In the genomic region with DNA sequence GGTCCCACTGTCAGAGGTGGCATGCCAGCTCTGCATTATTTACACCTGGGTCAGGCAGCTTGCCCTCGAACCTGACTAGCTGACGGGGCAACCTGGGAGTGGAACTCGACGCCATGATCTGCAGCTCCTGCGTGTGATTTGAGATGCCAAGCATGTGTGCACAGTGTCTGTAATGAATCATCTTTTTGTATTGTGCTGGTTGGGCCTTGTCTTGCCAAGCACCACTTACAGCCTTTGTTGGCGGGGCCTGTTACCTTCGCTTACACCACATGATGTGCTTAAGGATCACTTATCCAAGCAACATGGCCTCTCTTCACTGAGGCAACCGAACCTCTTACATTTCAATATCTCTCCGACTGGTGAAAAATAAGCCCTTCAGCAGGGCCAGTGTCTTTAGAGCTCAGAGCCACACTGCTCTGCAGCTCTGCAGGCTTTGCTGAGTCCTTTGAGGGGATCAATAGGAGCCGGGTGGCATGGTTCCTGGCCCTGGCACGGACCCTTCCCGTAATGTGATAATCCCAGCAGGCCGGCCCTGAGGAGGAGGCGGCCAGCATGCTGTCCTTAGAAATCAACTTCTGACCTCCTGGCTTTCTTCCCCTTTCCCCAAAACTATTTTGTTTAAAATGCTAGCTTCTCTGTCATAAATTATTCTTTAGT, we compare ENCODE assay signal across 11 cellular contexts.
DNase-seq lines count a peak whose midpoint lies in the region; ATAC-seq, FAIRE-seq and TF ChIP-seq lines count a peak whose summit lies in the region.
"Had no signal": no experiment of that assay in that cellular context is flagged by ENCODE, and none has a peak within 500 bp of the region (broad histone marks: within the 10 kb centered on the region; RNA-seq: fewer than 3 reads in every experiment).

No MANE protein-coding gene starts in this region.

- H3K79me2 ChIP-seq in HepG2 (ENCODE audit: insufficient read depth, low read length): no peaks in the 10 kb centered on the region

- H3K36me3 Mint-ChIP-seq in osteocyte (ENCODE audit: unreplicated experiment): no peaks in the 10 kb centered on the region
- no peaks in the 10 kb centered on the region for H3K36me3 Mint-ChIP-seq in activated T-helper 17 cell treated with anti-CD3 and anti-CD28 coated beads, Interleukin-2, amount 50 U/mL, for 72 hours (ENCODE audit: low read depth)

- H3K27me3 ChIP-seq in right lobe of liver (no peaks in the 10 kb centered on the region), HepG2 (ENCODE audit: control insufficient read depth in 1 of 2, insufficient read depth in 2 of 2, low read length in 2 of 2) (no peaks in the 10 kb centered on the region)

- no peaks in the 10 kb centered on the region for H3K27me3 Mint-ChIP-seq in osteocyte (ENCODE audit: unreplicated experiment)
- H3K27me3 Mint-ChIP-seq in activated T-helper 17 cell treated with anti-CD3 and anti-CD28 coated beads, Interleukin-2, amount 50 U/mL, for 72 hours: no peaks in the 10 kb centered on the region

- H4K20me1 ChIP-seq in HepG2 (ENCODE audit: insufficient read depth, low read length): no peaks in the 10 kb centered on the region

- no peak for TF ChIP-seq CTCF in right lobe of liver (IDR thresholded peaks at IDR 0.05)
- TF ChIP-seq CTCF in HepG2 (CRISPR knock-in tag; IDR thresholded peaks at IDR 0.05): no peak
- TF ChIP-seq CTCF in GM20000 (IDR thresholded peaks at IDR 0.05; ENCODE audit: extremely low read depth, missing control alignments): no peak
- no peak for TF ChIP-seq CTCF in osteocyte (IDR thresholded peaks at IDR 0.05)

- no peak overlapping the region for H3K9ac ChIP-seq in HepG2 (ENCODE audit: insufficient read depth, low read depth, low read length)

- CTCF ChIA-PET in HepG2 (lab: Yijun Ruan, JAX; ENCODE audit: low intra/inter-chr PET ratio, low total read pairs): no interaction called here

- TF ChIP-seq RAD21 in HepG2 (CRISPR knock-in tag; IDR thresholded peaks at IDR 0.05): no peak

- TF ChIP-seq EP300 in HepG2 (IDR thresholded peaks at IDR 0.05; ENCODE audit: low read depth in 2 of 2, low read length in 2 of 2) (no peak), HepG2 (CRISPR knock-in tag; IDR thresholded peaks at IDR 0.05; ENCODE audit: borderline replicate concordance) (no peak)

- no peak overlapping the region for H3K27ac ChIP-seq in right lobe of liver
- H3K27ac ChIP-seq in HepG2 (ENCODE audit: extremely low read length, insufficient read depth, low read length): no peak overlapping the region

- H3K4me1 ChIP-seq in right lobe of liver: peaks cover 0 to 13% (median 0%) of the 10 kb centered on the region in 4 donors
- no peaks in the 10 kb centered on the region for H3K4me1 ChIP-seq in HepG2 (ENCODE audit: insufficient read depth, low read length)

- WGBS in right lobe of liver (ENCODE audit: insufficient coverage, low coverage, low lambda C conversion rate, missing lambda C conversion rate): 87% methylated on average over 6 of the region's 14 CpGs
- 76% methylated on average over 14 of the region's 14 CpGs for WGBS in HepG2 (ENCODE audit: low lambda C conversion rate)

- DNase-seq in right lobe of liver: peak in 1 of 3 donors; percentile 50
- DNase-seq in HepG2 (ENCODE audit: low spot score): no peak
- peak; percentile 63 for DNase-seq in fibroblast of peridontal ligament (ENCODE audit: extremely low read depth)
- DNase-seq in nucleus accumbens (lab: John Stamatoyannopoulos, UW): peak in 30 of 56 donors; percentile 6 to 61 (median 32)
- no peak for DNase-seq in GM20000 (ENCODE audit: low spot score)
- no peak for DNase-seq in osteocyte (ENCODE audit: extremely low spot score, unreplicated experiment)
- DNase-seq: activated CD8-positive, alpha-beta T cell treated with anti-CD3 and anti-CD28 coated beads, Interleukin-2, amount 10 ng/mL, durations not matched to agents 7 days and 5 days; stimulated activated CD4-positive, alpha-beta T cell treated with anti-CD3 and anti-CD28 coated beads, Interleukin-15, amount 100 ng/mL, for 24 hours; T-helper 1 cell had no signal

- POLR2A ChIA-PET in HepG2 (lab: Yijun Ruan, JAX): interaction anchor here (1.0 kb wide), 1 partner anchor 721 kb away, joined by 3 read pairs; a partner anchor contains a TSS

- ATAC-seq in right lobe of liver (peak in 3 of 4 donors; percentile 22 to 40 (median 32)), HepG2 (no peak), GM21786 (IDR thresholded peaks at IDR 0.05; ENCODE audit: unreplicated experiment) (no peak)
- ATAC-seq in activated T-helper 17 cell treated with anti-CD3 and anti-CD28 coated beads, Interleukin-2, amount 50 U/mL, for 72 hours (replicated peaks): no peak

- no peak overlapping the region for H3K27ac Mint-ChIP-seq in osteocyte (ENCODE audit: unreplicated experiment)
- no peak overlapping the region for H3K27ac Mint-ChIP-seq in activated T-helper 17 cell treated with anti-CD3 and anti-CD28 coated beads, Interleukin-2, amount 50 U/mL, for 72 hours
- H3K27ac Mint-ChIP-seq: activated CD8-positive, alpha-beta T cell treated with anti-CD3 and anti-CD28 coated beads, Interleukin-2, amount 10 ng/mL, durations not matched to agents 7 days and 5 days had no signal

- H3K9me3 Mint-ChIP-seq in osteocyte (ENCODE audit: unreplicated experiment): peaks cover 1% of the 10 kb centered on the region
- no peaks in the 10 kb centered on the region for H3K9me3 Mint-ChIP-seq in activated T-helper 17 cell treated with anti-CD3 and anti-CD28 coated beads, Interleukin-2, amount 50 U/mL, for 72 hours

- intact Hi-C loops in right lobe of liver (cut with DNase I) (no loop called here), HepG2 (cut with micrococcal nuclease; ENCODE audit: unreplicated experiment) (loop anchor here (10.0 kb wide), 1 partner anchor 250 kb away; no protein-coding TSS in a partner anchor)

- BruUV-seq in HepG2 (replicated peaks; lab: Mats Ljungman, UMichigan): no TSS peak

- no peak overlapping the region for H3K4me2 ChIP-seq in HepG2 (ENCODE audit: low read depth, low read length)

- H2AFZ ChIP-seq in HepG2 (ENCODE audit: low read length): no peak overlapping the region

- in situ Hi-C loops in HepG2 (cut with HindIII; ENCODE audit: extremely low pct_ligation_motif_present, low pct_unique_long_range_greater_than_20kb): loop anchor here (10.0 kb wide), 1 partner anchor 760 kb away; no protein-coding TSS in a partner anchor

- H3K4me3 ChIP-seq in right lobe of liver (no peak overlapping the region), HepG2 (replicated peaks in 1 of 3; ENCODE audit: insufficient read depth in 1 of 3, low read depth in 2 of 3, low read length in 3 of 3) (no peak overlapping the region)

- peaks cover 5% of the 10 kb centered on the region for H3K4me1 Mint-ChIP-seq in osteocyte (ENCODE audit: unreplicated experiment)
- H3K4me1 Mint-ChIP-seq in activated T-helper 17 cell treated with anti-CD3 and anti-CD28 coated beads, Interleukin-2, amount 50 U/mL, for 72 hours: no peaks in the 10 kb centered on the region

- H3K36me3 ChIP-seq in right lobe of liver (no peaks in the 10 kb centered on the region), HepG2 (replicated peaks in 1 of 2; ENCODE audit: control insufficient read depth in 1 of 2, insufficient read depth in 2 of 2, low read length in 2 of 2) (no peaks in the 10 kb centered on the region)

- FAIRE-seq in HepG2 (lab: Jason Lieb, UNC): no peak

- no peak overlapping the region for H3K4me3 Mint-ChIP-seq in osteocyte (ENCODE audit: unreplicated experiment)
- no peak overlapping the region for H3K4me3 Mint-ChIP-seq in activated T-helper 17 cell treated with anti-CD3 and anti-CD28 coated beads, Interleukin-2, amount 50 U/mL, for 72 hours
- H3K4me3 Mint-ChIP-seq: activated CD8-positive, alpha-beta T cell treated with anti-CD3 and anti-CD28 coated beads, Interleukin-2, amount 10 ng/mL, durations not matched to agents 7 days and 5 days had no signal

- TF ChIP-seq POLR2A in right lobe of liver (IDR thresholded peaks at IDR 0.05) (no peak), HepG2 (IDR thresholded peaks at IDR 0.05; ENCODE audit: insufficient read depth in 1 of 2, low read depth in 2 of 2, low read length in 2 of 2) (no peak)

- H3K9me3 ChIP-seq in right lobe of liver (no peaks in the 10 kb centered on the region), HepG2 (ENCODE audit: low read length) (0 out of 2 replicates have a peak, but pooled peaks cover 1% of the 10 kb centered on the region)

TF ChIP-seq in HepG2, 621 proteins besides CTCF, POLR2A, EP300 and RAD21 (continues in another document):
- TF ChIP-seq, protein P1, sequence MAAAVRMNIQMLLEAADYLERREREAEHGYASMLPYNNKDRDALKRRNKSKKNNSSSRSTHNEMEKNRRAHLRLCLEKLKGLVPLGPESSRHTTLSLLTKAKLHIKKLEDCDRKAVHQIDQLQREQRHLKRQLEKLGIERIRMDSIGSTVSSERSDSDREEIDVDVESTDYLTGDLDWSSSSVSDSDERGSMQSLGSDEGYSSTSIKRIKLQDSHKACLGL (CRISPR knock-in tag; IDR thresholded peaks at IDR 0.05): no peak
- no peak for TF ChIP-seq NR2F6 (IDR thresholded peaks at IDR 0.05)
- no peak for TF ChIP-seq NR2F6 (CRISPR knock-in tag; IDR thresholded peaks at IDR 0.05)
- TF ChIP-seq PHB2 (IDR thresholded peaks at IDR 0.05; ENCODE audit: partially characterized antibody): no peak
- TF ChIP-seq, protein P2, sequence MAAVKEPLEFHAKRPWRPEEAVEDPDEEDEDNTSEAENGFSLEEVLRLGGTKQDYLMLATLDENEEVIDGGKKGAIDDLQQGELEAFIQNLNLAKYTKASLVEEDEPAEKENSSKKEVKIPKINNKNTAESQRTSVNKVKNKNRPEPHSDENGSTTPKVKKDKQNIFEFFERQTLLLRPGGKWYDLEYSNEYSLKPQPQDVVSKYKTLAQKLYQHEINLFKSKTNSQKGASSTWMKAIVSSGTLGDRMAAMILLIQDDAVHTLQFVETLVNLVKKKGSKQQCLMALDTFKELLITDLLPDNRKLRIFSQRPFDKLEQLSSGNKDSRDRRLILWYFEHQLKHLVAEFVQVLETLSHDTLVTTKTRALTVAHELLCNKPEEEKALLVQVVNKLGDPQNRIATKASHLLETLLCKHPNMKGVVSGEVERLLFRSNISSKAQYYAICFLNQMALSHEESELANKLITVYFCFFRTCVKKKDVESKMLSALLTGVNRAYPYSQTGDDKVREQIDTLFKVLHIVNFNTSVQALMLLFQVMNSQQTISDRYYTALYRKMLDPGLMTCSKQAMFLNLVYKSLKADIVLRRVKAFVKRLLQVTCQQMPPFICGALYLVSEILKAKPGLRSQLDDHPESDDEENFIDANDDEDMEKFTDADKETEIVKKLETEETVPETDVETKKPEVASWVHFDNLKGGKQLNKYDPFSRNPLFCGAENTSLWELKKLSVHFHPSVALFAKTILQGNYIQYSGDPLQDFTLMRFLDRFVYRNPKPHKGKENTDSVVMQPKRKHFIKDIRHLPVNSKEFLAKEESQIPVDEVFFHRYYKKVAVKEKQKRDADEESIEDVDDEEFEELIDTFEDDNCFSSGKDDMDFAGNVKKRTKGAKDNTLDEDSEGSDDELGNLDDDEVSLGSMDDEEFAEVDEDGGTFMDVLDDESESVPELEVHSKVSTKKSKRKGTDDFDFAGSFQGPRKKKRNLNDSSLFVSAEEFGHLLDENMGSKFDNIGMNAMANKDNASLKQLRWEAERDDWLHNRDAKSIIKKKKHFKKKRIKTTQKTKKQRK (IDR thresholded peaks at IDR 0.05; ENCODE audit: low read length): no peak
- TF ChIP-seq NR1H2 (CRISPR knock-in tag; IDR thresholded peaks at IDR 0.05; ENCODE audit: borderline replicate concordance, low read depth): no peak
- TF ChIP-seq ZNF484 (CRISPR knock-in tag; IDR thresholded peaks at IDR 0.05; ENCODE audit: borderline replicate concordance, low read depth): no peak

Comparison
In these comparisons a context has a peak if more than half of its experiments do, and no peak if none do; other contexts are left out.
1. ATAC-seq: peak in right lobe of liver (3 of 4); none in HepG2 (single experiment), GM21786 (single experiment) and activated T-helper 17 cell treated with anti-CD3 and anti-CD28 coated beads, Interleukin-2, amount 50 U/mL, for 72 hours (single experiment).
2. DNase-seq: peak in fibroblast of peridontal ligament (single experiment) and nucleus accumbens (30 of 56); none in HepG2 (single experiment), GM20000 (single experiment) and osteocyte (single experiment).